Comparison of ENCODE assay signal across 10 cellular contexts in the genomic region with DNA sequence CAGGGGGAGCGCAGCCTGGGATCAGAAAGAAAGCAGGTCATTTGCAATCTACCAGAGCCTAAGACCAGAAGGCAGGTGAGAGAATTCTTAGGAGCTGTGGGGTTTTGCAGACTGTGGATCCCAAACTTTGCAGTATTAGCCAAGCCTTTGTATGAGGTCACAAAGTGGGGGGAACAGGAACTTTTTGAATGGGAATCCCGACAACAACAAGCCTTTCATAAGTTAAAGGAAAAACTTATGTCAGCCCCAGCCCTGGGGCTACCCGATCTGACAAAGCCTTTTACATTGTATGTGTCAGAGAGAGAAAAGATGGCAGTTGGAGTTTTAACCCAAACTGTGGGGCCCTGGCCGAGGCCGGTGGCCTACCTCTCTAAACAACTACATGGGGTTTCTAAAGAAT. TPM values are rescaled to one million over a fixed set of nuclear protein-coding genes. Genes with fewer than 3 reads are reported as not detected.
DNase-seq lines count a peak whose midpoint lies in the region; TF ChIP-seq lines count a peak whose summit lies in the region.
"Not testable (repeated sequence)": the region's sequence is repeated elsewhere in the genome, so short reads cannot be mapped to it uniquely, and the experiment has no call there.
"Had no signal": no experiment of that assay in that cellular context is flagged by ENCODE, and none has a peak within 500 bp of the region (broad histone marks: within the 10 kb centered on the region; RNA-seq: fewer than 3 reads in every experiment).

No MANE protein-coding gene starts in this region.

- H3K9ac ChIP-seq in trophoblast cell (ENCODE audit: low read length), result not testable (repeated sequence)

- not testable (repeated sequence) for H3K9me3 Mint-ChIP-seq in activated naive CD8-positive, alpha-beta T cell treated with anti-CD3 and anti-CD28 coated beads for 36 hours; mesothelial cell of epicardium

- H2AFZ ChIP-seq in trophoblast cell (ENCODE audit: insufficient read depth, low read length, poor library complexity), result not testable (repeated sequence)

- not testable (repeated sequence) for TF ChIP-seq CTCF in epithelial cell of esophagus (IDR thresholded peaks at IDR 0.05; ENCODE audit: insufficient read depth, low read depth, low read length, missing control alignments); mesothelial cell of epicardium (IDR thresholded peaks at IDR 0.05; ENCODE audit: unreplicated experiment); suprapubic skin (IDR thresholded peaks at IDR 0.05)

- H4K12ac ChIP-seq in trophoblast cell (ENCODE audit: low read depth, low read length), result not testable (repeated sequence)

- peaks cover 30% of the 10 kb centered on the region for H3K4me1 Mint-ChIP-seq in activated naive CD8-positive, alpha-beta T cell treated with anti-CD3 and anti-CD28 coated beads for 36 hours
- peaks cover 21% of the 10 kb centered on the region for H3K4me1 Mint-ChIP-seq in mesothelial cell of epicardium

- H3K27me3 Mint-ChIP-seq in activated naive CD8-positive, alpha-beta T cell treated with anti-CD3 and anti-CD28 coated beads for 36 hours; mesothelial cell of epicardium (ENCODE audit: low read depth): not testable (repeated sequence)

- not testable (repeated sequence) for H3K23ac ChIP-seq in trophoblast cell (ENCODE audit: low read length)

- not testable (repeated sequence) for H3K18ac ChIP-seq in trophoblast cell (ENCODE audit: low read length)

- H2BK12ac ChIP-seq in trophoblast cell (ENCODE audit: low read length), result peak overlapping the region; percentile 48

- H2AK5ac ChIP-seq in trophoblast cell (ENCODE audit: low read length), result not testable (repeated sequence)

- peak overlapping the region; percentile 59 for H3K4me2 ChIP-seq in trophoblast cell (ENCODE audit: low read length)

- not testable (repeated sequence) for TF ChIP-seq EP300 in suprapubic skin (IDR thresholded peaks at IDR 0.05)

- not testable (repeated sequence) for H3K14ac ChIP-seq in trophoblast cell (ENCODE audit: low read length)

- DNase-seq in RPMI7951 (ENCODE audit: low read depth) (peak; percentile 34), epithelial cell of esophagus (ENCODE audit: low read depth) (peak; percentile 28)
- not testable (repeated sequence) for DNase-seq in activated naive CD8-positive, alpha-beta T cell treated with anti-CD3 and anti-CD28 coated beads for 36 hours; mesothelial cell of epicardium (ENCODE audit: low spot score in 2 of 2, unreplicated experiment in 2 of 2); trophoblast cell; suprapubic skin (ENCODE audit: low spot score in 2 of 2)

- peaks cover 14% of the 10 kb centered on the region for H3K79me1 ChIP-seq in trophoblast cell (ENCODE audit: low read length)

- not testable (repeated sequence) for H3K4ac ChIP-seq in trophoblast cell (ENCODE audit: low read depth, low read length)

- H3K4me1 ChIP-seq in trophoblast cell (ENCODE audit: control insufficient read depth in 1 of 2, insufficient read depth in 2 of 2, low read length in 2 of 2), result peaks cover 18% of the 10 kb centered on the region in 2 experiments
- peaks cover 19% of the 10 kb centered on the region for H3K4me1 ChIP-seq in suprapubic skin

- peak overlapping the region; percentile 22 for H3K27ac Mint-ChIP-seq in activated naive CD8-positive, alpha-beta T cell treated with anti-CD3 and anti-CD28 coated beads for 36 hours
- H3K27ac Mint-ChIP-seq in mesothelial cell of epicardium, result peak overlapping the region; percentile 98

- not testable (repeated sequence) for H4K8ac ChIP-seq in trophoblast cell (ENCODE audit: low read depth, low read length)

- not testable (repeated sequence) for H3K9me3 ChIP-seq in trophoblast cell (ENCODE audit: insufficient read depth, low read depth, low read length); suprapubic skin

- H3K36me3 Mint-ChIP-seq in activated naive CD8-positive, alpha-beta T cell treated with anti-CD3 and anti-CD28 coated beads for 36 hours; mesothelial cell of epicardium: not testable (repeated sequence)

- H3K27me3 ChIP-seq in trophoblast cell (ENCODE audit: insufficient read depth, low read length); suprapubic skin: not testable (repeated sequence)

- H3K36me3 ChIP-seq in trophoblast cell (ENCODE audit: control insufficient read depth in 1 of 2, insufficient read depth in 2 of 2, low read length in 2 of 2); suprapubic skin: not testable (repeated sequence)

- H2BK5ac ChIP-seq in trophoblast cell (ENCODE audit: low read depth, low read length, poor library complexity), result peak overlapping the region; percentile 81

- no CpG with 5 or more reads among the region's 5 CpGs for WGBS in trophoblast cell (ENCODE audit: extremely low coverage, insufficient coverage, insufficient read length)
- 82% methylated on average over 5 of the region's 5 CpGs for WGBS in suprapubic skin

- H3K27ac ChIP-seq in trophoblast cell (ENCODE audit: low read depth, low read length) (peak overlapping the region; percentile 96), suprapubic skin (peak overlapping the region; percentile 76)

- not testable (repeated sequence) for H3K4me3 Mint-ChIP-seq in activated naive CD8-positive, alpha-beta T cell treated with anti-CD3 and anti-CD28 coated beads for 36 hours; mesothelial cell of epicardium

- not testable (repeated sequence) for H3K4me3 ChIP-seq in epithelial cell of esophagus (ENCODE audit: low read length); trophoblast cell (ENCODE audit: low read depth, low read length); suprapubic skin

- not testable (repeated sequence) for H3K79me2 ChIP-seq in trophoblast cell (ENCODE audit: control insufficient read depth, insufficient read depth, low read length, poor library complexity)

- not testable (repeated sequence) for H4K91ac ChIP-seq in trophoblast cell (ENCODE audit: low read depth, low read length)

- H2BK120ac ChIP-seq in trophoblast cell (ENCODE audit: insufficient read depth, low read length, poor library complexity), result not testable (repeated sequence)

- TF ChIP-seq POLR2A in suprapubic skin (IDR thresholded peaks at IDR 0.05), result not testable (repeated sequence)

RNA-seq across cellular contexts. Expression of a gene that starts 19.8 kb away (rescaled TPM):
- total RNA-seq in RPMI7951 (2014; rRNA removed; shearing (Covaris generic)), result 77.4 and 80.0 TPM in 2 replicates
- total RNA-seq in activated naive CD8-positive, alpha-beta T cell treated with anti-CD3 and anti-CD28 coated beads for 36 hours, result 10 to 100 TPM; 41.5 to 44.7 TPM
- not detected in 3 replicates for total RNA-seq in mesothelial cell of epicardium
- 0.74 and 0.86 TPM in 2 replicates for polyA plus RNA-seq in trophoblast cell (2013)
- 1 to 10 TPM in 2 of 4 donors, under 1 TPM in 1, not detected in 1; 0.97 to 4.1 (median 2.7) TPM for total RNA-seq in suprapubic skin
- total RNA-seq: GM23338, H7 had no signal
- polyA plus RNA-seq: A549, AG04450, GM23338 had no signal

Comparison
In these comparisons a context has a peak if more than half of its experiments do, and no peak if none do; other contexts are left out.
1. RNA of a gene that starts 19.8 kb away (total RNA-seq): 77.4 to 80.0 TPM in RPMI7951 and 41.5 to 44.7 TPM in activated naive CD8-positive, alpha-beta T cell treated with anti-CD3 and anti-CD28 coated beads for 36 hours; 0.97 to 4.1 TPM in suprapubic skin and not detected in mesothelial cell of epicardium; every median in the first group is over 4 times any median in the second.